1 cellular context compared by ENCODE assay signal in genomic region chr19:11860721-11861120, GRCh38.
TF ChIP-seq lines count a peak whose summit lies in the region.

No MANE protein-coding gene starts in this region.

TF ChIP-seq in K562, 482 proteins besides CTCF, POLR2A, EP300 and RAD21:
- TF ChIP-seq PPARD (CRISPR knock-in tag; IDR thresholded peaks at IDR 0.05) (no peak), HLTF (IDR thresholded peaks at IDR 0.05) (no peak), SOX6 (IDR thresholded peaks at IDR 0.05) (peak; percentile 33; the same call in 1 of the 2 replicates), POLR2B (IDR thresholded peaks at IDR 0.05; ENCODE audit: low read depth, partially characterized antibody) (no peak), SFPQ (IDR thresholded peaks at IDR 0.05; ENCODE audit: low read depth, low read length) (no peak)
